In genomic region chr10:95297402-95297801, GRCh38 we compare ENCODE assay signal across 1 cellular context.
A peak's percentile ranks its signal among the peaks of the same experiment; 100 is the strongest.
TF ChIP-seq lines count a peak whose summit lies in the region.

No MANE protein-coding gene starts in this region.

TF ChIP-seq in K562, 482 proteins besides CTCF, POLR2A, EP300 and RAD21 (continued from another document and continues in another):
- no peak for TF ChIP-seq ZNF512 (tag; IDR thresholded peaks at IDR 0.05)
- peak; percentile 94 for TF ChIP-seq CTBP1 (IDR thresholded peaks at IDR 0.05; ENCODE audit: borderline replicate concordance)
- peak; percentile 92 for TF ChIP-seq RNF2 (IDR thresholded peaks at IDR 0.05)
- TF ChIP-seq TAF1 (IDR thresholded peaks at IDR 0.05; ENCODE audit: control insufficient read depth, extremely low read depth, insufficient read depth, low read length, severe bottlenecking) = peak; percentile 49
- no peak for TF ChIP-seq ZNF785 (CRISPR knock-in tag; IDR thresholded peaks at IDR 0.05)
- no peak for TF ChIP-seq FOXP4 (CRISPR knock-in tag; IDR thresholded peaks at IDR 0.05; ENCODE audit: borderline replicate concordance)
- TF ChIP-seq MED1 (CRISPR knock-in tag; IDR thresholded peaks at IDR 0.05; ENCODE audit: borderline replicate concordance) = no peak
- TF ChIP-seq MCM5 (IDR thresholded peaks at IDR 0.05; ENCODE audit: low read depth) = no peak
- peak; percentile 50 to 86; a peak in 3 of 4 replicates for TF ChIP-seq RCOR1 (IDR thresholded peaks at IDR 0.05; ENCODE audit: borderline replicate concordance in 1 of 2, low read depth in 2 of 2, low read length in 2 of 2)
- TF ChIP-seq STAT5A (IDR thresholded peaks at IDR 0.05; ENCODE audit: borderline replicate concordance, low read length) = peak; percentile 40; the same call in 1 of the 2 replicates
- TF ChIP-seq ZBTB11 (CRISPR knock-in tag; IDR thresholded peaks at IDR 0.05) = no peak
- no peak for TF ChIP-seq ZNF280B (CRISPR knock-in tag; IDR thresholded peaks at IDR 0.05)
- peak in 1 of 2 experiments; percentile 52; a peak in 1 of 4 replicates for TF ChIP-seq MAZ (CRISPR knock-in tag; conservative IDR thresholded peaks at IDR 0.05 in 1 of 2, IDR thresholded peaks at IDR 0.05 in 1 of 2)
- peak; percentile 66 for TF ChIP-seq SOX6 (IDR thresholded peaks at IDR 0.05)
- TF ChIP-seq CBX3 (IDR thresholded peaks at IDR 0.05; ENCODE audit: borderline replicate concordance in 1 of 2, low read length in 2 of 2) = peak in 1 of 2 experiments; percentile 28; a peak in 1 of 3 replicates
- TF ChIP-seq MGA (IDR thresholded peaks at IDR 0.05) = no peak
- peak; percentile 34 for TF ChIP-seq CCNT2 (IDR thresholded peaks at IDR 0.05; ENCODE audit: borderline replicate concordance, extremely low read depth, insufficient read length, low read depth, low read length)
- TF ChIP-seq TCF3 (CRISPR knock-in tag; IDR thresholded peaks at IDR 0.05) = peak; percentile 90
- no peak for TF ChIP-seq MAX (CRISPR knock-in tag; IDR thresholded peaks at IDR 0.05)
- peak; percentile 75 for TF ChIP-seq SMARCA4 (IDR thresholded peaks at IDR 0.05)
- no peak for TF ChIP-seq ZNF311 (CRISPR knock-in tag; IDR thresholded peaks at IDR 0.05)
- TF ChIP-seq NBN (IDR thresholded peaks at IDR 0.05; ENCODE audit: low read depth) = no peak
- TF ChIP-seq RBM25 (IDR thresholded peaks at IDR 0.05; ENCODE audit: low read depth, low read length, severe bottlenecking) = no peak
- peak; percentile 59; the same call in 1 of the 2 replicates for TF ChIP-seq MBD2 (IDR thresholded peaks at IDR 0.05; ENCODE audit: borderline replicate concordance, low read depth)
- 0 out of 2 replicates have a peak, but pooled peaks have one; percentile 27 for TF ChIP-seq ZNF592 (IDR thresholded peaks at IDR 0.05)
- TF ChIP-seq NRF1 (conservative IDR thresholded peaks at IDR 0.05 in 1 of 2, IDR thresholded peaks at IDR 0.05 in 1 of 2) = peak in 1 of 2 experiments; percentile 19; a peak in 1 of 4 replicates
- TF ChIP-seq JUND (IDR thresholded peaks at IDR 0.05; ENCODE audit: borderline replicate concordance, low read depth, low read length) = peak; percentile 60; the same call in 1 of the 2 replicates
- TF ChIP-seq JUND (tag; IDR thresholded peaks at IDR 0.05; ENCODE audit: borderline replicate concordance, low read depth, low read length) = peak; percentile 28; the same call in 1 of the 3 replicates
- TF ChIP-seq MTA1 (IDR thresholded peaks at IDR 0.05; ENCODE audit: borderline replicate concordance) = 0 out of 2 replicates have a peak, but pooled peaks have one; percentile 20
- TF ChIP-seq TBL1XR1 (IDR thresholded peaks at IDR 0.05; ENCODE audit: low read length in 2 of 2) = peak in 1 of 2 experiments; percentile 62; a peak in 2 of 4 replicates
